ENCODE assay signal across 8 cellular contexts in genomic region chr1:167722152-167722869, GRCh38. TPM values are rescaled to one million over a fixed set of nuclear protein-coding genes. Genes with fewer than 3 reads are reported as not detected.
DNase-seq lines count a peak whose midpoint lies in the region; ATAC-seq and TF ChIP-seq lines count a peak whose summit lies in the region.

No MANE protein-coding gene starts in this region.

- H3K36me3 Mint-ChIP-seq in Caco-2 (ENCODE audit: insufficient read depth, unreplicated experiment): peaks cover 37% of the 10 kb centered on the region

- no TSS peak for BruUV-seq in Caco-2 (replicated peaks; lab: Mats Ljungman, UMichigan)

- H3K4me1 ChIP-seq in Caco-2 (peaks cover 60% of the 10 kb centered on the region), RWPE2 (ENCODE audit: insufficient read depth, poor library complexity, severe bottlenecking) (peaks cover 13% of the 10 kb centered on the region), breast epithelium (peaks cover 0 to 17% of the 10 kb centered on the region in 2 donors)

- H3K9me3 ChIP-seq in Caco-2 (no peaks in the 10 kb centered on the region), RWPE2 (ENCODE audit: severe bottlenecking) (no peaks in the 10 kb centered on the region), breast epithelium (no peaks in the 10 kb centered on the region)

- H3K4me3 ChIP-seq in Caco-2 (ENCODE audit: low read depth, low read length) (peak overlapping the region; percentile 81), RWPE2 (ENCODE audit: severe bottlenecking) (peak overlapping the region; percentile 72), breast epithelium (peak overlapping the region; percentile 83 to 100 (median 96))

- H3K27me3 Mint-ChIP-seq in Caco-2 (ENCODE audit: insufficient read depth, unreplicated experiment): no peaks in the 10 kb centered on the region

- CTCF ChIA-PET in Caco-2 (lab: Charles Lee): no interaction called here

- H3K4me1 Mint-ChIP-seq in Caco-2 (ENCODE audit: low read depth, unreplicated experiment): peaks cover 56% of the 10 kb centered on the region

- POLR2A ChIA-PET in Caco-2 (lab: Charles Lee): interaction anchor here (0.6 kb wide), 1 partner anchor 206 kb away, joined by 3 read pairs; no protein-coding TSS in a partner anchor

- TF ChIP-seq POLR2A in breast epithelium (IDR thresholded peaks at IDR 0.05): no peak

- H3K9me3 Mint-ChIP-seq in Caco-2 (ENCODE audit: unreplicated experiment): no peaks in the 10 kb centered on the region

- intact Hi-C loops in Caco-2 (cut with micrococcal nuclease; ENCODE audit: unreplicated experiment): loop anchor here (5.0 kb wide), 1 partner anchor 45 kb away; no protein-coding TSS in a partner anchor
- intact Hi-C loops in breast epithelium (cut with DNase I; ENCODE audit: low total_unique reads): loop anchor here (10.0 kb wide), 1 partner anchor 82 kb away; no protein-coding TSS in a partner anchor

- DNase-seq in Caco-2 (peak; percentile 50 to 65), RWPE2 (ENCODE audit: low spot score) (no peak), breast epithelium (ENCODE audit: low spot score in 2 of 2) (no peak), kidney glomerular epithelial cell (lab: John Stamatoyannopoulos, UW) (peak; percentile 36), NCI-H1930 (lab: John Stamatoyannopoulos, UW) (no peak)
- DNase-seq in stimulated activated CD4-positive, alpha-beta T cell treated with anti-CD3 and anti-CD28 coated beads, Interleukin-2, amount 100 ng/mL, for 24 hours: peak; percentile 42 to 48

- H3K36me3 ChIP-seq in Caco-2 (ENCODE audit: control insufficient read depth, insufficient read depth, low read length): no peaks in the 10 kb centered on the region; the same call in 1 of the 2 replicates
- peaks cover 19% of the 10 kb centered on the region; the same call in 1 of the 2 replicates for H3K36me3 ChIP-seq in RWPE2 (ENCODE audit: low read depth)
- H3K36me3 ChIP-seq in breast epithelium: no peaks in the 10 kb centered on the region

- peak overlapping the region; percentile 58 for H3K27ac ChIP-seq in RWPE2 (ENCODE audit: poor library complexity, severe bottlenecking)
- peak overlapping the region; percentile 92 to 93 for H3K27ac ChIP-seq in breast epithelium

- peak; percentile 39 for ATAC-seq in GM19455 (IDR thresholded peaks at IDR 0.05; ENCODE audit: unreplicated experiment)
- peak; percentile 24 for ATAC-seq in HG03520 (IDR thresholded peaks at IDR 0.05; ENCODE audit: unreplicated experiment)
- ATAC-seq in RWPE2 (ENCODE audit: low read depth): peak; percentile 59

- H3K27me3 ChIP-seq in Caco-2 (replicated peaks; ENCODE audit: control insufficient read depth, insufficient read depth, low read length) (no peaks in the 10 kb centered on the region), RWPE2 (ENCODE audit: insufficient read depth, poor library complexity, severe bottlenecking) (no peaks in the 10 kb centered on the region), breast epithelium (no peaks in the 10 kb centered on the region)

- peak overlapping the region; percentile 67 for H3K4me3 Mint-ChIP-seq in Caco-2 (ENCODE audit: unreplicated experiment)

- TF ChIP-seq CTCF in Caco-2 (IDR thresholded peaks at IDR 0.05; ENCODE audit: insufficient read depth in 1 of 2, low read depth in 1 of 2, low read length in 1 of 2, severe bottlenecking in 1 of 2, unreplicated experiment in 1 of 2) (no peak), RWPE2 (IDR thresholded peaks at IDR 0.05; ENCODE audit: poor library complexity, severe bottlenecking) (no peak), breast epithelium (IDR thresholded peaks at IDR 0.05) (no peak)

- H3K27ac Mint-ChIP-seq in Caco-2 (ENCODE audit: unreplicated experiment): peak overlapping the region; percentile 85

RNA-seq across cellular contexts. Expression of gene MPZL1, which starts 0.5 kb away (rescaled TPM):
- 273 and 280 TPM in 2 replicates for total RNA-seq in Caco-2 (2022)
- total RNA-seq in breast epithelium: 10 to 100 TPM; 43.5 to 86.8 (median 86.2) TPM

Comparison
In these comparisons a context has a peak if more than half of its experiments do, and no peak if none do; other contexts are left out.
1. DNase-seq: peak in Caco-2 (2 of 2), kidney glomerular epithelial cell (single experiment) and stimulated activated CD4-positive, alpha-beta T cell treated with anti-CD3 and anti-CD28 coated beads, Interleukin-2, amount 100 ng/mL, for 24 hours (2 of 2); none in RWPE2 (single experiment), breast epithelium (0 of 2) and NCI-H1930 (0 of 2).
2. Peak in every context shown above with its lines, with median percentiles within 50 percentile points of each other: H3K4me3 ChIP-seq and ATAC-seq.